ENCODE assay signal across 25 cellular contexts in the genomic region with DNA sequence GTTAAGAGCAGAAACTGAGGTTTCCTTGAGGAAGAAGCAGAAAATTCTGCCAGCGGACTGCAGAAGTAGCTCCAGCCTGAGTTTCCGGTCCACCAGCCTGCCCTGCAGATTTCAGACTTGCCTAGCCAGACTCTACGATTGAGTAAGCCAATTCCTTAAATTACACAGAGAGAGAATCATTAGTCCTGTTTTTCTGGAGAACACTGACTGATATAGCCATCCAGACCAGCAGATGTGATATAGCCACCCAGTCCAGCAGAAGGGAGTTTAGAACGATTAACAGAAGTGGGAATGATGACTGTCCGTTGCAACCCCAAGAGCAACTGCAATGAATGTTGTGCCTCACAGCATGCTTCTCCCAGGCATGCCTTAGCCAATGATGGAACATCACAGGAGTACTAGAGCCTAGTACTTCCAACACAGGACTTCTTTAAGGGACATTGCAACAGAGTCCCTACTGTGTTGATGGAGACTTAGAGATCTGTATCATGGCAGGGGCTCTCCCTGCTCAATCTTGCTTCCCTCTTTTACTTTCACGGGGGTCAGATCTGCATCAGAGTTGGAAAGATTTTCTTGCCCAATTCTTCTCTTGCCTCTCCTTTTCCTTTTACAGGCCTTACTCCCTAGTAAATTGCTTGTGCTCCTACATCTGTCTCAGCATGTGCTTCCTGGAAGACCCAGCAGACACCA.
DNase-seq lines count a peak whose midpoint lies in the region; ATAC-seq and TF ChIP-seq lines count a peak whose summit lies in the region.
"Had no signal": no experiment of that assay in that cellular context is flagged by ENCODE, and none has a peak within 500 bp of the region (broad histone marks: within the 10 kb centered on the region; RNA-seq: fewer than 3 reads in every experiment).

No MANE protein-coding gene starts in this region.

- no peak overlapping the region for H3K27ac Mint-ChIP-seq in stimulated activated naive CD8-positive, alpha-beta T cell treated with anti-CD3 and anti-CD28 coated beads, Interleukin-15, amount 100 ng/mL, for 72 hours
- H3K27ac Mint-ChIP-seq: activated CD4-positive, alpha-beta T cell treated with anti-CD3 and anti-CD28 coated beads for 36 hours; activated naive CD8-positive, alpha-beta T cell; activated T-cell treated with anti-CD3 and anti-CD28 coated beads, Interleukin-2, amount 50 U/mL, for 72 hours; nephron progenitor cell had no signal

- peaks cover 12% of the 10 kb centered on the region for H3K4me1 Mint-ChIP-seq in stimulated activated naive CD8-positive, alpha-beta T cell treated with anti-CD3 and anti-CD28 coated beads, Interleukin-15, amount 100 ng/mL, for 72 hours
- H3K4me1 Mint-ChIP-seq: activated CD4-positive, alpha-beta T cell treated with anti-CD3 and anti-CD28 coated beads for 36 hours; central memory CD8-positive, alpha-beta T cell; nephron progenitor cell had no signal

- no peak overlapping the region for H3K4me3 Mint-ChIP-seq in stimulated activated naive CD8-positive, alpha-beta T cell treated with anti-CD3 and anti-CD28 coated beads, Interleukin-15, amount 100 ng/mL, for 72 hours
- H3K4me3 Mint-ChIP-seq: activated CD4-positive, alpha-beta T cell treated with anti-CD3 and anti-CD28 coated beads for 36 hours; activated naive CD8-positive, alpha-beta T cell; activated T-cell treated with anti-CD3 and anti-CD28 coated beads, Interleukin-2, amount 50 U/mL, for 72 hours; central memory CD8-positive, alpha-beta T cell; nephron progenitor cell had no signal

- peak; percentile 63 for ATAC-seq in GM21529 (IDR thresholded peaks at IDR 0.05; ENCODE audit: unreplicated experiment)
- ATAC-seq in HG02981 (IDR thresholded peaks at IDR 0.05; ENCODE audit: unreplicated experiment), result peak; percentile 43
- ATAC-seq in stimulated activated naive CD8-positive, alpha-beta T cell treated with anti-CD3 and anti-CD28 coated beads, Interleukin-15, amount 100 ng/mL, for 72 hours, result no peak
- ATAC-seq: activated CD4-positive, alpha-beta T cell treated with anti-CD3 and anti-CD28 coated beads for 36 hours; activated T-cell treated with anti-CD3 and anti-CD28 coated beads, Interleukin-2, amount 50 U/mL, for 72 hours; left lobe of liver; Panc1; right lobe of liver had no signal

- peaks cover 0 to 4% of the 10 kb centered on the region in 2 donors for H3K9me3 Mint-ChIP-seq in stimulated activated naive CD8-positive, alpha-beta T cell treated with anti-CD3 and anti-CD28 coated beads, Interleukin-15, amount 100 ng/mL, for 72 hours

- no peak overlapping the region for H3K4me3 ChIP-seq in epithelial cell of esophagus (ENCODE audit: low read length)
- H3K4me3 ChIP-seq: dorsolateral prefrontal cortex, HAP-1, right lobe of liver, SJCRH30, upper lobe of left lung had no signal

- TF ChIP-seq CTCF in GM10266 (IDR thresholded peaks at IDR 0.05; ENCODE audit: control insufficient read depth, insufficient read depth, low read depth, missing control alignments) (no peak), epithelial cell of esophagus (IDR thresholded peaks at IDR 0.05; ENCODE audit: insufficient read depth, low read depth, low read length, missing control alignments) (no peak)

- peak; percentile 11 for DNase-seq in GM10266 (ENCODE audit: extremely low spot score)
- DNase-seq in epithelial cell of esophagus (ENCODE audit: low read depth), result peak; percentile 41
- no peak for DNase-seq in NCI-H1417 (lab: John Stamatoyannopoulos, UW)
- no peak for DNase-seq in SHP77 treated with DMSO at 0.1 percent for 48 hours (lab: John Stamatoyannopoulos, UW)
- DNase-seq in GOT3 (lab: John Stamatoyannopoulos, UW), result no peak
- DNase-seq in stimulated activated naive CD8-positive, alpha-beta T cell treated with anti-CD3 and anti-CD28 coated beads, Interleukin-15, amount 100 ng/mL, for 72 hours, result no peak
- DNase-seq: activated CD4-positive, alpha-beta T cell treated with anti-CD3 and anti-CD28 coated beads for 36 hours; activated T-cell treated with anti-CD3 and anti-CD28 coated beads, Interleukin-2, amount 50 U/mL, for 72 hours; dorsolateral prefrontal cortex; foreskin fibroblast; NCI-H1092 treated with DMSO at 0.1 percent for 48 hours; NCI-H2081 treated with DMSO at 0.1 percent for 48 hours; nephron progenitor cell; NK-92 treated with Interleukin-12 subunit alpha and Interleukin-12 subunit beta, amount 100 ng/mL, for 24 hours; right lobe of liver; SJCRH30; T-helper 1 cell; upper lobe of left lung had no signal

- H3K27me3 Mint-ChIP-seq in stimulated activated naive CD8-positive, alpha-beta T cell treated with anti-CD3 and anti-CD28 coated beads, Interleukin-15, amount 100 ng/mL, for 72 hours, result peaks cover 8% of the 10 kb centered on the region
- H3K27me3 Mint-ChIP-seq: activated CD4-positive, alpha-beta T cell treated with anti-CD3 and anti-CD28 coated beads for 36 hours; activated naive CD8-positive, alpha-beta T cell; central memory CD8-positive, alpha-beta T cell had no signal

Comparison
In these comparisons a context has a peak if more than half of its experiments do, and no peak if none do; other contexts are left out.
1. DNase-seq: peak in GM10266 (single experiment) and epithelial cell of esophagus (single experiment); none in NCI-H1417 (0 of 3), SHP77 treated with DMSO at 0.1 percent for 48 hours (single experiment), GOT3 (single experiment) and stimulated activated naive CD8-positive, alpha-beta T cell treated with anti-CD3 and anti-CD28 coated beads, Interleukin-15, amount 100 ng/mL, for 72 hours (0 of 2).